Comparison of ENCODE assay signal across 20 cellular contexts in genomic region chr18:49935215-49935614, GRCh38.
"Had no signal": no experiment of that assay in that cellular context is flagged by ENCODE, and none has a peak within 500 bp of the region (broad histone marks: within the 10 kb centered on the region; RNA-seq: fewer than 3 reads in every experiment).

No MANE protein-coding gene starts in this region.

- H3K4me3 ChIP-seq: psoas muscle, spleen, testis, tibial nerve, upper lobe of right lung, vagina had no signal

- H3K27me3 Mint-ChIP-seq: stimulated activated naive CD8-positive, alpha-beta T cell treated with anti-CD3 and anti-CD28 coated beads, Interleukin-15, Interleukin-2, amounts not matched to agents 100 ng/mL and 50 ng/mL, for 24 hours had no signal

- FAIRE-seq: endothelial cell of umbilical vein, kidney had no signal

- H3K9me3 Mint-ChIP-seq: dendritic cell treated with granulocyte-macrophage colony-stimulating factor and Interleukin-4, amounts not matched to agents 40 ng/mL and 50 ng/mL, for 4 days; immature natural killer cell; naive thymus-derived CD4-positive, alpha-beta T cell; nephron progenitor cell; stimulated activated memory B cell treated with anti-CD40 and anti-IgM and Interleukin-4, amounts not matched to agents 10 μg/mL and 1 μg/mL and 100 μg/mL, for 72 hours; stimulated activated naive CD8-positive, alpha-beta T cell treated with anti-CD3 and anti-CD28 coated beads, Interleukin-15, Interleukin-2, amounts not matched to agents 100 ng/mL and 50 ng/mL, for 24 hours had no signal

- H3K27ac ChIP-seq: foreskin keratinocyte, neutrophil, psoas muscle, spleen, testis, tibial nerve, upper lobe of right lung, vagina had no signal

- DNase-seq: erythroblast; foreskin keratinocyte; immature natural killer cell; kidney; naive thymus-derived CD4-positive, alpha-beta T cell; nephron progenitor cell; psoas muscle; spleen; stimulated activated CD4-positive, alpha-beta T cell treated with anti-CD3 and anti-CD28 coated beads, Interleukin-15, amount 100 ng/mL, for 24 hours; stimulated activated CD4-positive, alpha-beta T cell treated with anti-CD3 and anti-CD28 coated beads, Interleukin-1b, Interleukin-23, amount 100 ng/mL, for 48 hours; stimulated activated CD4-positive, alpha-beta T cell treated with anti-CD3 and anti-CD28 coated beads, Interleukin-4, amount 100 ng/mL, for 24 hours; testis; upper lobe of right lung had no signal

- H3K9me3 ChIP-seq: neutrophil, psoas muscle, spleen, testis, tibial nerve, upper lobe of right lung, vagina had no signal

- H3K27me3 ChIP-seq: neutrophil, testis, tibial nerve, upper lobe of right lung, vagina had no signal

- H3K4me1 Mint-ChIP-seq: immature natural killer cell; stimulated activated memory B cell treated with anti-CD40 and anti-IgM and Interleukin-4, amounts not matched to agents 10 μg/mL and 1 μg/mL and 100 μg/mL, for 72 hours had no signal

- H3K27ac Mint-ChIP-seq: dendritic cell treated with granulocyte-macrophage colony-stimulating factor and Interleukin-4, amounts not matched to agents 40 ng/mL and 50 ng/mL, for 4 days; immature natural killer cell; naive thymus-derived CD4-positive, alpha-beta T cell; nephron progenitor cell; stimulated activated memory B cell treated with anti-CD40 and anti-IgM and Interleukin-4, amounts not matched to agents 10 μg/mL and 1 μg/mL and 100 μg/mL, for 72 hours; stimulated activated naive CD8-positive, alpha-beta T cell treated with anti-CD3 and anti-CD28 coated beads, Interleukin-15, Interleukin-2, amounts not matched to agents 100 ng/mL and 50 ng/mL, for 24 hours had no signal

- H3K4me3 Mint-ChIP-seq: dendritic cell treated with granulocyte-macrophage colony-stimulating factor and Interleukin-4, amounts not matched to agents 40 ng/mL and 50 ng/mL, for 4 days; immature natural killer cell; naive thymus-derived CD4-positive, alpha-beta T cell; nephron progenitor cell; stimulated activated memory B cell treated with anti-CD40 and anti-IgM and Interleukin-4, amounts not matched to agents 10 μg/mL and 1 μg/mL and 100 μg/mL, for 72 hours; stimulated activated naive CD8-positive, alpha-beta T cell treated with anti-CD3 and anti-CD28 coated beads, Interleukin-15, Interleukin-2, amounts not matched to agents 100 ng/mL and 50 ng/mL, for 24 hours had no signal

- H3K36me3 Mint-ChIP-seq: immature natural killer cell; naive thymus-derived CD4-positive, alpha-beta T cell; stimulated activated memory B cell treated with anti-CD40 and anti-IgM and Interleukin-4, amounts not matched to agents 10 μg/mL and 1 μg/mL and 100 μg/mL, for 72 hours had no signal

- ATAC-seq: foreskin keratinocyte; naive thymus-derived CD4-positive, alpha-beta T cell; psoas muscle; stimulated activated memory B cell treated with anti-CD40 and anti-IgM and Interleukin-4, amounts not matched to agents 10 μg/mL and 1 μg/mL and 100 μg/mL, for 72 hours; upper lobe of right lung had no signal

- H3K36me3 ChIP-seq: neutrophil, tibial nerve, upper lobe of right lung, vagina had no signal

- H3K4me1 ChIP-seq: foreskin keratinocyte, psoas muscle, testis, tibial nerve, upper lobe of right lung, vagina had no signal
